ENCODE assay signal across 8 cellular contexts in the genomic region with DNA sequence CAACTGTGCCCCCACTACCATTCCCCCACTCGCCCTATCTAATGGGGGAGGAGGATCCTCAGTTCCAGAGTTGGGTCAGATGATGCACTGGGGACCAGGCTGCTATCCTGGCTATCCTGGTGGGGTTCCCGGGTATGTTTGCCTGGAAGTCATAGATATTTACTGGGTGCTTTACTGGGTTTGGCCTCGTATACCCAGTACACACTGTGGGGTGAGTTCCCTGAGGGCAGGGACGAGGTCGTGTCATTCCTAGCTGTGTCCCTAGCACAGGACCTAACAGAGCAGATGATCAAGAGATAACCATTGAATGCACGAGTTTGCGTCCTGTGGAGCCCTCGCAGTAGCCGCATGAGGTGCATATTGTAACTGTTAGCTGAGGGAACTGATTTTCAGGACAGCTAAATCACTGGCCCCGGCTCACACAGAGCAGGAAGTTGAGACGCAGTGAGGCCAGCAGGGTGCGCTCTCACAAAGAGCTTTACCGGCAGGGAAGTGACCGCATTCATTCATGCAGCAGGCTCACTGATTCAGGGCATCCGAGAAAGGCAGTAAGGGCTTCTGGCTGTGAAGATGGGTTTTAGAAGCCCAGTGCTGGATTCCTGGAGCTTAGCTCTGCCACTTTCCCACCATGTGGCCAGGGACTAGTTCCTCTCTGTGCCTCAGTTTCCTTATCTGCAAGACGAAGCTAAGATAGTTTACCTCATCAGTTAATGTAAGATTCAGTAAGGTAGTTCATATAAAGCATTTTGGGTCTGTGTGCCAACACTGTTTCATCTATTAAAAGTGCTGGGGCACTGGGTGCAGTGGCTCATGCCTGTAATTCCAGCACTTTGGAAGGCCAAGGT. TPM values are rescaled to one million over a fixed set of nuclear protein-coding genes. Genes with fewer than 3 reads are reported as not detected.
DNase-seq lines count a peak whose midpoint lies in the region; ATAC-seq and TF ChIP-seq lines count a peak whose summit lies in the region.

No MANE protein-coding gene starts in this region.

- H3K4me1 ChIP-seq in OCI-LY3 (ENCODE audit: low read length) (peaks cover 4% of the 10 kb centered on the region), sigmoid colon (peaks cover 0 to 7% (median 6%) of the 10 kb centered on the region in 4 donors)

- TF ChIP-seq CTCF in OCI-LY3 (IDR thresholded peaks at IDR 0.05; ENCODE audit: low read depth, low read length), result peak; percentile 70
- TF ChIP-seq CTCF in fibroblast of villous mesenchyme (IDR thresholded peaks at IDR 0.05; ENCODE audit: insufficient read depth, low read depth, low read length), result peak; percentile 83
- TF ChIP-seq CTCF in sigmoid colon (IDR thresholded peaks at IDR 0.05), result peak in 3 of 4 experiments; percentile 33 to 49 (median 34)

- no peaks in the 10 kb centered on the region for H3K9me3 Mint-ChIP-seq in activated T-cell treated with anti-CD3 and anti-CD28 coated beads, Interleukin-2, amount 50 U/mL, for 4 hours

- DNase-seq in DMS53 (lab: John Stamatoyannopoulos, UW) (peak; percentile 77), DMS53 treated with DMSO at 0.1 percent for 48 hours (lab: John Stamatoyannopoulos, UW; ENCODE audit: unreplicated experiment) (no peak), fibroblast of villous mesenchyme (ENCODE audit: low read depth) (peak; percentile 60), sigmoid colon (no peak)
- DNase-seq in activated T-cell treated with anti-CD3 and anti-CD28 coated beads, Interleukin-2, amount 50 U/mL, for 4 hours, result peak; percentile 65

- H4K20me1 ChIP-seq in OCI-LY3 (ENCODE audit: insufficient read depth, low read length), result peaks cover 5% of the 10 kb centered on the region; the same call in 1 of the 2 replicates

- TF ChIP-seq EP300 in sigmoid colon (IDR thresholded peaks at IDR 0.05), result no peak

- no peak overlapping the region for H2AFZ ChIP-seq in OCI-LY3 (ENCODE audit: low read depth, low read length)

- no peak overlapping the region for H3K4me2 ChIP-seq in OCI-LY3 (ENCODE audit: low read length)

- peaks cover 22% of the 10 kb centered on the region for H3K36me3 Mint-ChIP-seq in activated T-cell treated with anti-CD3 and anti-CD28 coated beads, Interleukin-2, amount 50 U/mL, for 4 hours (ENCODE audit: insufficient read depth)

- H3K9me3 ChIP-seq in OCI-LY3 (ENCODE audit: insufficient read depth, low read length), result no peaks in the 10 kb centered on the region
- H3K9me3 ChIP-seq in sigmoid colon, result no peaks in the 10 kb centered on the region

- H3K27ac ChIP-seq in OCI-LY3 (ENCODE audit: low read length) (no peak overlapping the region), sigmoid colon (no peak overlapping the region)

- no peak for TF ChIP-seq POLR2A in sigmoid colon (IDR thresholded peaks at IDR 0.05)

- peaks cover 42% of the 10 kb centered on the region for H3K79me2 ChIP-seq in OCI-LY3 (ENCODE audit: low read length)

- H3K36me3 ChIP-seq in OCI-LY3 (replicated peaks; ENCODE audit: low read depth, low read length) (peaks cover 25% of the 10 kb centered on the region), sigmoid colon (peaks cover 0 to 32% (median 5%) of the 10 kb centered on the region in 4 donors)

- H3K9ac ChIP-seq in OCI-LY3 (ENCODE audit: low read length), result no peak overlapping the region

- H3K4me1 Mint-ChIP-seq in activated T-cell treated with anti-CD3 and anti-CD28 coated beads, Interleukin-2, amount 50 U/mL, for 4 hours (ENCODE audit: low read depth), result peaks cover 14% of the 10 kb centered on the region

- no peaks in the 10 kb centered on the region for H3K27me3 ChIP-seq in OCI-LY3 (ENCODE audit: low read depth, low read length)
- H3K27me3 ChIP-seq in sigmoid colon, result no peaks in the 10 kb centered on the region

- no peaks in the 10 kb centered on the region for H3K27me3 Mint-ChIP-seq in activated T-cell treated with anti-CD3 and anti-CD28 coated beads, Interleukin-2, amount 50 U/mL, for 4 hours (ENCODE audit: low read depth)

- intact Hi-C loops in sigmoid colon (cut with DNase I), result no loop called here

- no peak overlapping the region for H3K4me3 Mint-ChIP-seq in activated T-cell treated with anti-CD3 and anti-CD28 coated beads, Interleukin-2, amount 50 U/mL, for 4 hours

- no peak overlapping the region for H3K4me3 ChIP-seq in OCI-LY3 (ENCODE audit: low read length)
- H3K4me3 ChIP-seq in fibroblast of villous mesenchyme (ENCODE audit: low read depth, low read length), result no peak overlapping the region
- H3K4me3 ChIP-seq in sigmoid colon, result no peak overlapping the region

- WGBS in sigmoid colon, 2 donors, result 54 to 66% methylated on average over 16 of the region's 16 CpGs

- peak; percentile 80 to 96 for ATAC-seq in activated T-cell treated with anti-CD3 and anti-CD28 coated beads, Interleukin-2, amount 50 U/mL, for 4 hours
- ATAC-seq in HG02571 (IDR thresholded peaks at IDR 0.05; ENCODE audit: unreplicated experiment) (no peak), HG02623 (IDR thresholded peaks at IDR 0.05; ENCODE audit: unreplicated experiment) (no peak)

RNA-seq across cellular contexts. Expression of a gene that starts 6.0 kb away (rescaled TPM):
- 100 to 1,000 TPM; 208 to 257 (median 230) TPM for total RNA-seq in activated T-cell treated with anti-CD3 and anti-CD28 coated beads, Interleukin-2, amount 50 U/mL, for 4 hours
- 162 and 176 TPM in 2 replicates for total RNA-seq in fibroblast of villous mesenchyme
- 10 to 100 TPM; 49.3 to 82.3 (median 64.0) TPM for total RNA-seq in sigmoid colon
- polyA plus RNA-seq in sigmoid colon, result 10 to 100 TPM; 36.6 to 98.8 (median 55.9) TPM

RNA-seq across cellular contexts. Expression of a gene that starts 6.6 kb away (rescaled TPM):
- total RNA-seq in activated T-cell treated with anti-CD3 and anti-CD28 coated beads, Interleukin-2, amount 50 U/mL, for 4 hours, result 10 to 100 TPM; 34.5 to 41.1 (median 35.5) TPM
- total RNA-seq in fibroblast of villous mesenchyme, result 39.6 and 43.2 TPM in 2 replicates
- 10 to 100 TPM; 11.7 to 19.4 (median 17.8) TPM for total RNA-seq in sigmoid colon
- 10 to 100 TPM; 14.4 to 32.7 (median 14.8) TPM for polyA plus RNA-seq in sigmoid colon

RNA-seq across cellular contexts. Expression of a gene that starts 17.2 kb away (rescaled TPM):
- total RNA-seq in activated T-cell treated with anti-CD3 and anti-CD28 coated beads, Interleukin-2, amount 50 U/mL, for 4 hours, result not detected
- total RNA-seq in fibroblast of villous mesenchyme, result 0.32 TPM in 1 of 2 replicates, not detected in the other
- not detected for total RNA-seq in sigmoid colon
- polyA plus RNA-seq in sigmoid colon, result not detected

RNA-seq across cellular contexts. Expression of a gene that starts 24.4 kb away (rescaled TPM):
- not detected for total RNA-seq in activated T-cell treated with anti-CD3 and anti-CD28 coated beads, Interleukin-2, amount 50 U/mL, for 4 hours
- total RNA-seq in fibroblast of villous mesenchyme (not detected in 2 replicates), sigmoid colon (not detected)
- polyA plus RNA-seq in sigmoid colon, result not detected

RNA-seq across cellular contexts. Expression of a gene that starts 32.0 kb away (rescaled TPM):
- total RNA-seq in activated T-cell treated with anti-CD3 and anti-CD28 coated beads, Interleukin-2, amount 50 U/mL, for 4 hours, result not detected
- total RNA-seq in fibroblast of villous mesenchyme (not detected in 2 replicates), sigmoid colon (not detected)
- polyA plus RNA-seq in sigmoid colon, result 1 to 10 TPM in 1 of 3 donors, not detected in 2; 3.0 TPM

Comparison
In these comparisons a context has a peak if more than half of its experiments do, and no peak if none do; other contexts are left out.
1. DNase-seq: peak in DMS53 (single experiment), activated T-cell treated with anti-CD3 and anti-CD28 coated beads, Interleukin-2, amount 50 U/mL, for 4 hours (single experiment) and fibroblast of villous mesenchyme (single experiment); none in DMS53 treated with DMSO at 0.1 percent for 48 hours (single experiment) and sigmoid colon (single experiment).
2. ATAC-seq: peak in activated T-cell treated with anti-CD3 and anti-CD28 coated beads, Interleukin-2, amount 50 U/mL, for 4 hours (2 of 2); none in HG02571 (single experiment) and HG02623 (single experiment).
3. Peak in every context shown above with its lines, with median percentiles within 50 percentile points of each other: CTCF ChIP-seq.